1 cellular context compared by ENCODE assay signal in the genomic region with DNA sequence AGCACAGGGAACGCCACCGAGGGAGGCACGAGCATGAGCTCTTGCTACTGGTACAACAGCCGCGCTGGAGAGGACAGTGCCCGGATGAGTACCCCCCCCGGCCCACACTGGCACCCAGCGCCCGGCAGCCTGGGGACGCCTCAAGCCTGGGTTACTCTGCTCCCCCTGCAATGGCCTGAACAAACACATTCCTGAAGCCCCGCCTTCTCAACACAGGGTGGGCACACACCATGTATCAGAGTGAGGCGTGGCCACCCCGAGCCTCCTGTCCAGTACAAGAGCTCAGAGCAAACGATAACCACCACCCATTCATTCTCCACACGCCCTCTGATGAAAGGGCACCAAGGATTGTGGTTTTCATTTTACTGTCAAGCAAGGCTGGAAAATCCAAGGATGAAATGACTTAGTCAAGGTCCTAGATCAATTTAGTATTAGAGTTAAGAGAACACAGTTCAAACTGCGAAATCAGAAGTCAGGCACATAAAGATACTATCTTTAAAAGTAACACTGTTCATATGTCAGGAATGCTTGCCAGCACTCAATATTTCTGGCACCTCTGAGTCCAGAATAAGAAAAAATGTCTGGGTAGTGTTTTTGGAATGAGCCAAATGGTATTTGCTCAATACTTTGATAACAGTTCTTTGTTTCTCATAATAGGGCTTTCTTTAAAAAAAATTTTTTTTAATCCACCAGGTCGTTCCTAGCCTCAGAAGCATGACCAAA.
TF ChIP-seq lines count a peak whose summit lies in the region.

No MANE protein-coding gene starts in this region.

TF ChIP-seq in GM23338, 12 proteins besides CTCF, POLR2A, EP300 and RAD21 (continued from another document):
- no peak for TF ChIP-seq EZH2phosphoT487 (IDR thresholded peaks at IDR 0.05; ENCODE audit: unreplicated experiment)
- TF ChIP-seq NANOG (IDR thresholded peaks at IDR 0.05; ENCODE audit: borderline replicate concordance), result no peak
- TF ChIP-seq JUNB (IDR thresholded peaks at IDR 0.05; ENCODE audit: unreplicated experiment), result no peak
